2 cellular contexts compared by ENCODE assay signal in the genomic region with DNA sequence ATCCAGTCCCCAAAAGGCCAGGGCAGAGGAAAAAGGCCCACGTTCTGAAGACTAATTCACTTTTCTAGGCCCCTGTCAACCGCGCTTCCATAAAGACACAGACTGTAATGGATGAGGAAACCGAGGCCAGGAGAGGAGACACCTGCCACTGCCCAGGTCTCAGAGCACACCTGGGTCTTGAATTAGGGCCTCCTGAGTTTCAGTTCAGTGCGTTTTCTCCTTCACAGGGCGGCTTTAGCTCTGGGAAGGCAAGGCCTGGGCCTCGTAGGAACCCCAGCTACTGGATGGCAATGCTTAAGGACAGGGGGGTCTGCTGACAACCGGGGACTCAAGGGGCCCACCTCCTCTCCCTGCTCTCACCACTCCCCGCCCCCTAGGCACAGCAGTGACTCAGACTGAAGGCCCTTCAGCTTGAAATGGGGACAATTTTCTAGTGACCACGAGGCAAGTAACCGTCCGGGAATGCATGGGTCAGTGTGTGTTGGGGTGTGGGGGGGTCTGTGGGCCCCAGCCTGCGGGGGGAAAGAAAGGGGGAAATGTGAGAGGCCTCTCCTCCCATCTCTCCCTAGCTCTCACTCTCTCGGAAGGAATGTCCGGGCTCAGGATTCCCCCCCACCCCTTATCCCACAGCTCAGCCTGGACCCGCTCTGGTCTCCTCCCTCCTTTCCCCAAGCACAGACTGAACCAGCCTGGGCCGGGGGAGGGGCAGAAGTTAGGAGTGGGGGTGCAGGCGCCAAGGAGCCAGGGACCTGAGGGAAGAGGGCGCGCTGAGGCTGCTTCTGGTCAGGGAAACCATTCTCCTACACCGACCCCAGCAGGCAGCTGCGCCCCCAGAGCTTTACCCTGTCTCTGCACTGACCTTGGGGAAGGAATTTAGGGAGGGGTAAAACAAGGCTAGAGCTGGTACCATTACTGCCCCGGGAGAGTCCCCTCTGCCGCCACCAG.
A peak's percentile ranks its signal among the peaks of the same experiment; 100 is the strongest.
TF ChIP-seq lines count a peak whose summit lies in the region.

No MANE protein-coding gene starts in this region.

TF ChIP-seq in K562, 482 proteins besides CTCF, POLR2A, EP300 and RAD21 (continues in another document):
- TF ChIP-seq BRCA1 (IDR thresholded peaks at IDR 0.05) = no peak
- TF ChIP-seq BRCA1 (CRISPR knock-in tag; IDR thresholded peaks at IDR 0.05) = no peak
- TF ChIP-seq, protein P1, sequence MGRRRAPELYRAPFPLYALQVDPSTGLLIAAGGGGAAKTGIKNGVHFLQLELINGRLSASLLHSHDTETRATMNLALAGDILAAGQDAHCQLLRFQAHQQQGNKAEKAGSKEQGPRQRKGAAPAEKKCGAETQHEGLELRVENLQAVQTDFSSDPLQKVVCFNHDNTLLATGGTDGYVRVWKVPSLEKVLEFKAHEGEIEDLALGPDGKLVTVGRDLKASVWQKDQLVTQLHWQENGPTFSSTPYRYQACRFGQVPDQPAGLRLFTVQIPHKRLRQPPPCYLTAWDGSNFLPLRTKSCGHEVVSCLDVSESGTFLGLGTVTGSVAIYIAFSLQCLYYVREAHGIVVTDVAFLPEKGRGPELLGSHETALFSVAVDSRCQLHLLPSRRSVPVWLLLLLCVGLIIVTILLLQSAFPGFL (CRISPR knock-in tag; IDR thresholded peaks at IDR 0.05) = 0 out of 2 replicates have a peak, but pooled peaks have one; percentile 60
- TF ChIP-seq, protein P2, sequence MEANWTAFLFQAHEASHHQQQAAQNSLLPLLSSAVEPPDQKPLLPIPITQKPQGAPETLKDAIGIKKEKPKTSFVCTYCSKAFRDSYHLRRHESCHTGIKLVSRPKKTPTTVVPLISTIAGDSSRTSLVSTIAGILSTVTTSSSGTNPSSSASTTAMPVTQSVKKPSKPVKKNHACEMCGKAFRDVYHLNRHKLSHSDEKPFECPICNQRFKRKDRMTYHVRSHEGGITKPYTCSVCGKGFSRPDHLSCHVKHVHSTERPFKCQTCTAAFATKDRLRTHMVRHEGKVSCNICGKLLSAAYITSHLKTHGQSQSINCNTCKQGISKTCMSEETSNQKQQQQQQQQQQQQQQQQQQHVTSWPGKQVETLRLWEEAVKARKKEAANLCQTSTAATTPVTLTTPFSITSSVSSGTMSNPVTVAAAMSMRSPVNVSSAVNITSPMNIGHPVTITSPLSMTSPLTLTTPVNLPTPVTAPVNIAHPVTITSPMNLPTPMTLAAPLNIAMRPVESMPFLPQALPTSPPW (CRISPR knock-in tag; IDR thresholded peaks at IDR 0.05) = peak; percentile 76
- peak; percentile 9 for TF ChIP-seq KDM5B (IDR thresholded peaks at IDR 0.05; ENCODE audit: insufficient replicate concordance, low read depth, low read length)
- TF ChIP-seq ZFX (CRISPR knock-in tag; IDR thresholded peaks at IDR 0.05) = peak; percentile 53
- TF ChIP-seq PHB (CRISPR knock-in tag; IDR thresholded peaks at IDR 0.05) = 0 out of 2 replicates have a peak, but pooled peaks have one; percentile 51
- TF ChIP-seq FOSL1 (tag; conservative IDR thresholded peaks at IDR 0.05) = peak; percentile 43
- no peak for TF ChIP-seq PHTF2 (CRISPR knock-in tag; IDR thresholded peaks at IDR 0.05)
- peak; percentile 41 for TF ChIP-seq TAF1 (IDR thresholded peaks at IDR 0.05; ENCODE audit: control insufficient read depth, extremely low read depth, insufficient read depth, low read length, severe bottlenecking)
- TF ChIP-seq ETV5 (CRISPR knock-in tag; IDR thresholded peaks at IDR 0.05; ENCODE audit: low read depth) = 0 out of 2 replicates have a peak, but pooled peaks have one; percentile 25
- TF ChIP-seq EGR1 (conservative IDR thresholded peaks at IDR 0.05) = 0 out of 2 replicates have a peak, but pooled peaks have one; percentile 13
- TF ChIP-seq FOXM1 (IDR thresholded peaks at IDR 0.05; ENCODE audit: low read depth) = no peak
- TF ChIP-seq FOXM1 (CRISPR knock-in tag; IDR thresholded peaks at IDR 0.05; ENCODE audit: low read depth) = 0 out of 2 replicates have a peak, but pooled peaks have one; percentile 18
- TF ChIP-seq EHMT2 (IDR thresholded peaks at IDR 0.05) = no peak
- 0 out of 2 replicates have a peak, but pooled peaks have one; percentile 26 for TF ChIP-seq ZNF282 (CRISPR knock-in tag; IDR thresholded peaks at IDR 0.05)
- 0 out of 4 replicates have a peak, but pooled peaks of 1 of the 2 experiments have one; percentile 4 for TF ChIP-seq SIN3A (IDR thresholded peaks at IDR 0.05; ENCODE audit: borderline replicate concordance in 2 of 2, control insufficient read depth in 1 of 2, low read depth in 2 of 2, low read length in 2 of 2)
- TF ChIP-seq, protein P3, sequence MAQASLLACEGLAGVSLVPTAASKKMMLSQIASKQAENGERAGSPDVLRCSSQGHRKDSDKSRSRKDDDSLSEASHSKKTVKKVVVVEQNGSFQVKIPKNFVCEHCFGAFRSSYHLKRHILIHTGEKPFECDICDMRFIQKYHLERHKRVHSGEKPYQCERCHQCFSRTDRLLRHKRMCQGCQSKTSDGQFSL (CRISPR knock-in tag; IDR thresholded peaks at IDR 0.05) = peak; percentile 99
- TF ChIP-seq, protein P3 (tag; IDR thresholded peaks at IDR 0.05) = peak in 1 of 2 experiments; percentile 95; a peak in 2 of 4 replicates
- TF ChIP-seq, protein P4, sequence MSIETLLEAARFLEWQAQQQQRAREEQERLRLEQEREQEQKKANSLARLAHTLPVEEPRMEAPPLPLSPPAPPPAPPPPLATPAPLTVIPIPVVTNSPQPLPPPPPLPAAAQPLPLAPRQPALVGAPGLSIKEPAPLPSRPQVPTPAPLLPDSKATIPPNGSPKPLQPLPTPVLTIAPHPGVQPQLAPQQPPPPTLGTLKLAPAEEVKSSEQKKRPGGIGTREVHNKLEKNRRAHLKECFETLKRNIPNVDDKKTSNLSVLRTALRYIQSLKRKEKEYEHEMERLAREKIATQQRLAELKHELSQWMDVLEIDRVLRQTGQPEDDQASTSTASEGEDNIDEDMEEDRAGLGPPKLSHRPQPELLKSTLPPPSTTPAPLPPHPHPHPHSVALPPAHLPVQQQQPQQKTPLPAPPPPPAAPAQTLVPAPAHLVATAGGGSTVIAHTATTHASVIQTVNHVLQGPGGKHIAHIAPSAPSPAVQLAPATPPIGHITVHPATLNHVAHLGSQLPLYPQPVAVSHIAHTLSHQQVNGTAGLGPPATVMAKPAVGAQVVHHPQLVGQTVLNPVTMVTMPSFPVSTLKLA (conservative IDR thresholded peaks at IDR 0.05) = peak in 1 of 2 experiments; percentile 43; a peak in 2 of 4 replicates
- TF ChIP-seq, protein P5, sequence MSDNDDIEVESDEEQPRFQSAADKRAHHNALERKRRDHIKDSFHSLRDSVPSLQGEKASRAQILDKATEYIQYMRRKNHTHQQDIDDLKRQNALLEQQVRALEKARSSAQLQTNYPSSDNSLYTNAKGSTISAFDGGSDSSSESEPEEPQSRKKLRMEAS (CRISPR knock-in tag; IDR thresholded peaks at IDR 0.05) = peak; percentile 65
- TF ChIP-seq EZH2 (IDR thresholded peaks at IDR 0.05; ENCODE audit: borderline replicate concordance, low read depth, low read length) = no peak
- TF ChIP-seq ZBTB1 (CRISPR knock-in tag; IDR thresholded peaks at IDR 0.05; ENCODE audit: borderline replicate concordance, low read depth) = peak; percentile 60; the same call in 1 of the 2 replicates

TF ChIP-seq in HepG2, 621 proteins besides CTCF, POLR2A, EP300 and RAD21:
- TF ChIP-seq, protein P6, sequence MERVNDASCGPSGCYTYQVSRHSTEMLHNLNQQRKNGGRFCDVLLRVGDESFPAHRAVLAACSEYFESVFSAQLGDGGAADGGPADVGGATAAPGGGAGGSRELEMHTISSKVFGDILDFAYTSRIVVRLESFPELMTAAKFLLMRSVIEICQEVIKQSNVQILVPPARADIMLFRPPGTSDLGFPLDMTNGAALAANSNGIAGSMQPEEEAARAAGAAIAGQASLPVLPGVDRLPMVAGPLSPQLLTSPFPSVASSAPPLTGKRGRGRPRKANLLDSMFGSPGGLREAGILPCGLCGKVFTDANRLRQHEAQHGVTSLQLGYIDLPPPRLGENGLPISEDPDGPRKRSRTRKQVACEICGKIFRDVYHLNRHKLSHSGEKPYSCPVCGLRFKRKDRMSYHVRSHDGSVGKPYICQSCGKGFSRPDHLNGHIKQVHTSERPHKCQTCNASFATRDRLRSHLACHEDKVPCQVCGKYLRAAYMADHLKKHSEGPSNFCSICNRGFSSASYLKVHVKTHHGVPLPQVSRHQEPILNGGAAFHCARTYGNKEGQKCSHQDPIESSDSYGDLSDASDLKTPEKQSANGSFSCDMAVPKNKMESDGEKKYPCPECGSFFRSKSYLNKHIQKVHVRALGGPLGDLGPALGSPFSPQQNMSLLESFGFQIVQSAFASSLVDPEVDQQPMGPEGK (CRISPR knock-in tag; IDR thresholded peaks at IDR 0.05) = no peak
- TF ChIP-seq, protein P7, sequence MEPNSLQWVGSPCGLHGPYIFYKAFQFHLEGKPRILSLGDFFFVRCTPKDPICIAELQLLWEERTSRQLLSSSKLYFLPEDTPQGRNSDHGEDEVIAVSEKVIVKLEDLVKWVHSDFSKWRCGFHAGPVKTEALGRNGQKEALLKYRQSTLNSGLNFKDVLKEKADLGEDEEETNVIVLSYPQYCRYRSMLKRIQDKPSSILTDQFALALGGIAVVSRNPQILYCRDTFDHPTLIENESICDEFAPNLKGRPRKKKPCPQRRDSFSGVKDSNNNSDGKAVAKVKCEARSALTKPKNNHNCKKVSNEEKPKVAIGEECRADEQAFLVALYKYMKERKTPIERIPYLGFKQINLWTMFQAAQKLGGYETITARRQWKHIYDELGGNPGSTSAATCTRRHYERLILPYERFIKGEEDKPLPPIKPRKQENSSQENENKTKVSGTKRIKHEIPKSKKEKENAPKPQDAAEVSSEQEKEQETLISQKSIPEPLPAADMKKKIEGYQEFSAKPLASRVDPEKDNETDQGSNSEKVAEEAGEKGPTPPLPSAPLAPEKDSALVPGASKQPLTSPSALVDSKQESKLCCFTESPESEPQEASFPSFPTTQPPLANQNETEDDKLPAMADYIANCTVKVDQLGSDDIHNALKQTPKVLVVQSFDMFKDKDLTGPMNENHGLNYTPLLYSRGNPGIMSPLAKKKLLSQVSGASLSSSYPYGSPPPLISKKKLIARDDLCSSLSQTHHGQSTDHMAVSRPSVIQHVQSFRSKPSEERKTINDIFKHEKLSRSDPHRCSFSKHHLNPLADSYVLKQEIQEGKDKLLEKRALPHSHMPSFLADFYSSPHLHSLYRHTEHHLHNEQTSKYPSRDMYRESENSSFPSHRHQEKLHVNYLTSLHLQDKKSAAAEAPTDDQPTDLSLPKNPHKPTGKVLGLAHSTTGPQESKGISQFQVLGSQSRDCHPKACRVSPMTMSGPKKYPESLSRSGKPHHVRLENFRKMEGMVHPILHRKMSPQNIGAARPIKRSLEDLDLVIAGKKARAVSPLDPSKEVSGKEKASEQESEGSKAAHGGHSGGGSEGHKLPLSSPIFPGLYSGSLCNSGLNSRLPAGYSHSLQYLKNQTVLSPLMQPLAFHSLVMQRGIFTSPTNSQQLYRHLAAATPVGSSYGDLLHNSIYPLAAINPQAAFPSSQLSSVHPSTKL (CRISPR knock-in tag; IDR thresholded peaks at IDR 0.05) = no peak
- TF ChIP-seq, protein P3 (CRISPR knock-in tag; IDR thresholded peaks at IDR 0.05) = peak; percentile 40; the same call in 1 of the 2 replicates
